18 cellular contexts compared by ENCODE assay signal in genomic region chr6:42969431-42969830, GRCh38. TPM values are rescaled to one million over a fixed set of nuclear protein-coding genes. Genes with fewer than 3 reads are reported as not detected.
DNase-seq lines count a peak whose midpoint lies in the region; ATAC-seq, FAIRE-seq and TF ChIP-seq lines count a peak whose summit lies in the region.
"Had no signal": no experiment of that assay in that cellular context is flagged by ENCODE, and none has a peak within 500 bp of the region (broad histone marks: within the 10 kb centered on the region; RNA-seq: fewer than 3 reads in every experiment).

No MANE protein-coding gene starts in this region.

- H3K4me3 ChIP-seq in K562: no peak overlapping the region
- H3K4me3 ChIP-seq in right lobe of liver: no peak overlapping the region
- H3K4me3 ChIP-seq in Caco-2 (ENCODE audit: low read depth, low read length): no peak overlapping the region
- H3K4me3 ChIP-seq: BLaER1 treated with 17β-estradiol and CSF1 and Interleukin-3, amounts not matched to agents 10 nM and 100 nM; GM23248 had no signal

- peaks cover 4% of the 10 kb centered on the region for H3K4me1 Mint-ChIP-seq in Caco-2 (ENCODE audit: low read depth, unreplicated experiment)

- H4K20me1 ChIP-seq in K562 (replicated peaks; ENCODE audit: control insufficient read depth, insufficient read depth, low read length): no peaks in the 10 kb centered on the region

- ATAC-seq in K562 (no peak), right lobe of liver (peak in 3 of 4 donors; percentile 9 to 35 (median 24)), HG03460 (IDR thresholded peaks at IDR 0.05; ENCODE audit: unreplicated experiment) (no peak)
- ATAC-seq: HCT116 had no signal

- TF ChIP-seq RAD21 in K562 (CRISPR knock-in tag; conservative IDR thresholded peaks at IDR 0.05 in 1 of 2, IDR thresholded peaks at IDR 0.05 in 1 of 2): no peak

- no peaks in the 10 kb centered on the region for H3K9me3 ChIP-seq in K562 (replicated peaks; ENCODE audit: control insufficient read depth, insufficient read depth, low read depth, low read length)
- H3K9me3 ChIP-seq in right lobe of liver: no peaks in the 10 kb centered on the region
- no peaks in the 10 kb centered on the region for H3K9me3 ChIP-seq in Caco-2
- H3K9me3 ChIP-seq: BLaER1 treated with 17β-estradiol and CSF1 and Interleukin-3, amounts not matched to agents 10 nM and 100 nM had no signal

- no peak overlapping the region for H3K4me2 ChIP-seq in K562 (ENCODE audit: insufficient read depth, low read length)
- H3K4me2 ChIP-seq: BLaER1 treated with 17β-estradiol and CSF1 and Interleukin-3, amounts not matched to agents 10 nM and 100 nM had no signal

- H3K79me2 ChIP-seq in K562 (ENCODE audit: control insufficient read depth, insufficient read depth, low read length): no peaks in the 10 kb centered on the region

- no peak for FAIRE-seq in K562 (lab: Jason Lieb, UNC)
- FAIRE-seq: GM12892, H54 had no signal

- H3K4me1 ChIP-seq in K562 (replicated peaks in 1 of 2; ENCODE audit: control insufficient read depth in 2 of 2, insufficient read depth in 2 of 2, low read length in 2 of 2) (peaks cover 8 to 22% of the 10 kb centered on the region in 2 experiments), right lobe of liver (peaks cover 0 to 18% (median 0%) of the 10 kb centered on the region in 4 donors), Caco-2 (0 out of 2 replicates have a peak, but pooled peaks cover 6% of the 10 kb centered on the region)

- no TSS peak for BruUV-seq in K562 (replicated peaks; lab: Mats Ljungman, UMichigan)
- BruUV-seq in Caco-2 (replicated peaks; lab: Mats Ljungman, UMichigan): no TSS peak

- no peak overlapping the region for H3K4me3 Mint-ChIP-seq in Caco-2 (ENCODE audit: unreplicated experiment)
- H3K4me3 Mint-ChIP-seq: CD4-positive, CD25-positive, alpha-beta regulatory T cell had no signal

- POLR2A ChIA-PET in K562 (lab: Yijun Ruan, JAX) (interaction anchor here (0.5 to 1.5 kb wide), 4 partner anchors 10 to 198 kb away, joined by 3 to 8 read pairs (median 3); partner anchors contain the start of gene PEX6), Caco-2 (lab: Charles Lee) (interaction anchor here (1.0 kb wide), 1 partner anchor 15 kb away, joined by 4 read pairs; the partner anchor contains the start of gene PPP2R5D)

- H3K36me3 Mint-ChIP-seq in Caco-2 (ENCODE audit: insufficient read depth, unreplicated experiment): peaks cover 6% of the 10 kb centered on the region

- H3K27me3 Mint-ChIP-seq in Caco-2 (ENCODE audit: insufficient read depth, unreplicated experiment): no peaks in the 10 kb centered on the region
- H3K27me3 Mint-ChIP-seq: CD4-positive, CD25-positive, alpha-beta regulatory T cell had no signal

- no peak overlapping the region for H2AFZ ChIP-seq in K562 (ENCODE audit: low read depth, low read length)
- H2AFZ ChIP-seq: GM23248 had no signal

- 71% methylated on average over 2 of the region's 2 CpGs for WGBS in K562 (ENCODE audit: insufficient coverage, low coverage, missing lambda C conversion rate)
- WGBS in right lobe of liver (ENCODE audit: insufficient coverage, low coverage, low lambda C conversion rate, missing lambda C conversion rate): 80% methylated on average over 2 of the region's 2 CpGs

- no peak overlapping the region for H3K27ac Mint-ChIP-seq in Caco-2 (ENCODE audit: unreplicated experiment)
- H3K27ac Mint-ChIP-seq: CD4-positive, CD25-positive, alpha-beta regulatory T cell had no signal

- no peaks in the 10 kb centered on the region for H3K9me1 ChIP-seq in K562 (ENCODE audit: control insufficient read depth, insufficient read depth, low read length)

- no peak for TF ChIP-seq EP300 in K562 (IDR thresholded peaks at IDR 0.05; ENCODE audit: low read length)

- H3K27ac ChIP-seq in 22Rv1: 0 out of 2 replicates have a peak overlapping the region, but pooled peaks have one; percentile 12
- no peak overlapping the region for H3K27ac ChIP-seq in K562 (ENCODE audit: extremely low read depth, low read depth, low read length)
- H3K27ac ChIP-seq in right lobe of liver: no peak overlapping the region
- H3K27ac ChIP-seq: GM23248 had no signal

- TF ChIP-seq CTCF in 22Rv1 (IDR thresholded peaks at IDR 0.05): no peak
- TF ChIP-seq CTCF in K562 (IDR thresholded peaks at IDR 0.05 in 2 of 3, conservative IDR thresholded peaks at IDR 0.05 in 1 of 3; ENCODE audit: insufficient read depth in 2 of 3, low read depth in 1 of 3, low read length in 3 of 3): no peak
- no peak for TF ChIP-seq CTCF in right lobe of liver (IDR thresholded peaks at IDR 0.05)
- no peak for TF ChIP-seq CTCF in Caco-2 (IDR thresholded peaks at IDR 0.05; ENCODE audit: insufficient read depth in 1 of 2, low read depth in 1 of 2, low read length in 1 of 2, severe bottlenecking in 1 of 2, unreplicated experiment in 1 of 2)

- DNase-seq in K562 (ENCODE audit: extremely low read depth in 1 of 4, low spot score in 3 of 4) (no peak), right lobe of liver (no peak), Caco-2 (no peak)
- no peak for DNase-seq in effector CD4-positive, alpha-beta T cell
- DNase-seq: 8988T; CD4-positive, CD25-positive, alpha-beta regulatory T cell; DMS79 treated with DMSO at 0.1 percent for 48 hours; EL; GDM1; GM23248; IMR-90; KG1 had no signal

- no peaks in the 10 kb centered on the region for H3K9me3 Mint-ChIP-seq in Caco-2 (ENCODE audit: unreplicated experiment)
- H3K9me3 Mint-ChIP-seq: CD4-positive, CD25-positive, alpha-beta regulatory T cell had no signal

- in situ Hi-C loops in K562 (cut with MboI): no loop called here

- peak overlapping the region in 1 of 2 experiments; percentile 53; a peak in 1 of 4 replicates for H3K9ac ChIP-seq in K562 (ENCODE audit: insufficient read depth in 1 of 2, low read depth in 2 of 2, low read length in 2 of 2)
- H3K9ac ChIP-seq: GM23248 had no signal

- TF ChIP-seq POLR2A in K562 (conservative IDR thresholded peaks at IDR 0.05): no peak
- no peak for TF ChIP-seq POLR2A in right lobe of liver (IDR thresholded peaks at IDR 0.05)

- H3K36me3 ChIP-seq in K562 (ENCODE audit: control insufficient read depth, insufficient read depth, low read length) (peaks cover 55% of the 10 kb centered on the region; the same call in 2 of the 3 replicates), right lobe of liver (peaks cover 0 to 26% (median 12%) of the 10 kb centered on the region in 4 donors), Caco-2 (ENCODE audit: control insufficient read depth, insufficient read depth, low read length) (no peaks in the 10 kb centered on the region)

- CTCF ChIA-PET in K562 (lab: Yijun Ruan, JAX; ENCODE audit: low intra/inter-chr PET ratio): no interaction called here
- CTCF ChIA-PET in Caco-2 (lab: Charles Lee): no interaction called here

- intact Hi-C loops in K562 (cut with micrococcal nuclease): no loop called here
- intact Hi-C loops in right lobe of liver (cut with DNase I): no loop called here
- intact Hi-C loops in Caco-2 (cut with micrococcal nuclease; ENCODE audit: unreplicated experiment): no loop called here

- H3K27me3 ChIP-seq in K562 (ENCODE audit: control insufficient read depth in 2 of 2, insufficient read depth in 2 of 2, low read length in 2 of 2): no peaks in the 10 kb centered on the region
- no peaks in the 10 kb centered on the region for H3K27me3 ChIP-seq in right lobe of liver
- no peaks in the 10 kb centered on the region for H3K27me3 ChIP-seq in Caco-2 (replicated peaks; ENCODE audit: control insufficient read depth, insufficient read depth, low read length)
- H3K27me3 ChIP-seq: BLaER1 treated with 17β-estradiol and CSF1 and Interleukin-3, amounts not matched to agents 10 nM and 100 nM had no signal

RNA-seq across cellular contexts. Expression of gene GNMT, which starts 8.9 kb away (rescaled TPM):
- total RNA-seq in K562 (2011; cell fraction: chromatin; rRNA removed; ENCODE audit: low replicate concordance): 0.39 and 0.69 TPM in 2 replicates
- not detected in 2 replicates for total RNA-seq in K562 (2011; cell fraction: nucleolus; rRNA removed)
- 0.37 TPM in 1 of 2 replicates, not detected in the other for total RNA-seq in K562 (2011; cell fraction: nucleoplasm; rRNA removed)
- not detected in 2 replicates for total RNA-seq in K562 (2014; rRNA removed)
- not detected in 2 replicates for total RNA-seq in K562 (2014; rRNA removed; fragmentation: Illumina TruSeq; extraction: Trizol)
- total RNA-seq in K562 (2015; rRNA removed; fragmentation: Illumina TruSeq; extraction: Trizol): not detected in 2 replicates
- total RNA-seq in K562 (2021): 0.18 and 0.29 TPM in 2 replicates
- 0.11 and 0.19 TPM in 2 replicates for polyA plus RNA-seq in K562 (2011; rRNA removed)
- 0.09 and 0.22 TPM in 2 replicates for polyA plus RNA-seq in K562 (2011; cell fraction: cytosol; rRNA removed)
- 0.39 and 0.53 TPM in 2 replicates for polyA plus RNA-seq in K562 (2011; cell fraction: nucleus; rRNA removed)
- 0.14 and 0.51 TPM in 2 replicates for polyA plus RNA-seq in K562 (2012)
- 0.15 TPM in 1 of 2 replicates, not detected in the other for polyA plus RNA-seq in K562 (2014; fragmentation: Illumina TruSeq; extraction: Trizol)
- not detected for polyA plus RNA-seq in K562 (2014; fragmentation: Nextera tagmentation; extraction: Ambion mirVana)
- polyA plus RNA-seq in K562 (2014; rRNA removed): not detected in 2 replicates
- polyA minus RNA-seq in K562 (2011; rRNA and poly(A)+ RNA removed): not detected in 2 replicates
- polyA minus RNA-seq in K562 (2011; cell fraction: cytosol; rRNA and poly(A)+ RNA removed): not detected in 2 replicates
- polyA minus RNA-seq in K562 (2011; cell fraction: nucleus; rRNA and poly(A)+ RNA removed): not detected in 2 replicates
- 100 to 1,000 TPM in 3 of 6 experiments, 10 to 100 TPM in 3; 13.7 to 470 (median 107) TPM for total RNA-seq in right lobe of liver
- not detected in 2 replicates for total RNA-seq in Caco-2 (2022)
- total RNA-seq: GM23248, IMR-90 had no signal
- polyA plus RNA-seq: GM23248 had no signal

RNA-seq across cellular contexts. Expression of gene PEX6, which starts 9.6 kb away (rescaled TPM):
- 12.3 and 36.3 TPM in 2 replicates for total RNA-seq in K562 (2011; cell fraction: chromatin; rRNA removed; ENCODE audit: low replicate concordance)
- 37.1 and 40.0 TPM in 2 replicates for total RNA-seq in K562 (2011; cell fraction: nucleolus; rRNA removed)
- total RNA-seq in K562 (2011; cell fraction: nucleoplasm; rRNA removed): 16.3 and 18.7 TPM in 2 replicates
- total RNA-seq in K562 (2014; rRNA removed): 17.0 and 26.9 TPM in 2 replicates
- 3.4 and 5.7 TPM in 2 replicates for total RNA-seq in K562 (2014; rRNA removed; fragmentation: Illumina TruSeq; extraction: Trizol)
- total RNA-seq in K562 (2015; rRNA removed; fragmentation: Illumina TruSeq; extraction: Trizol): 6.9 and 8.0 TPM in 2 replicates
- 20.8 and 24.3 TPM in 2 replicates for total RNA-seq in K562 (2021)
- 6.4 and 10.9 TPM in 2 replicates for polyA plus RNA-seq in K562 (2011; rRNA removed)
- 7.1 and 11.8 TPM in 2 replicates for polyA plus RNA-seq in K562 (2011; cell fraction: cytosol; rRNA removed)
- polyA plus RNA-seq in K562 (2011; cell fraction: nucleus; rRNA removed): 39.8 and 55.5 TPM in 2 replicates
- 17.7 and 44.6 TPM in 2 replicates for polyA plus RNA-seq in K562 (2012)
- polyA plus RNA-seq in K562 (2014; fragmentation: Illumina TruSeq; extraction: Trizol): 9.6 and 10.6 TPM in 2 replicates
- under 1 TPM; 0.17 to 0.77 TPM for polyA plus RNA-seq in K562 (2014; fragmentation: Nextera tagmentation; extraction: Ambion mirVana)
- 12.3 and 14.1 TPM in 2 replicates for polyA plus RNA-seq in K562 (2014; rRNA removed)
- 5.5 and 6.9 TPM in 2 replicates for polyA minus RNA-seq in K562 (2011; rRNA and poly(A)+ RNA removed)
- 8.5 and 10.8 TPM in 2 replicates for polyA minus RNA-seq in K562 (2011; cell fraction: cytosol; rRNA and poly(A)+ RNA removed)
- polyA minus RNA-seq in K562 (2011; cell fraction: nucleus; rRNA and poly(A)+ RNA removed): 10.7 and 12.7 TPM in 2 replicates
- 10 to 100 TPM; 15.7 to 25.9 (median 21.3) TPM for total RNA-seq in right lobe of liver
- 6.9 and 8.2 TPM in 2 replicates for total RNA-seq in Caco-2 (2022)

RNA-seq across cellular contexts. Expression of gene PPP2R5D, which starts 14.9 kb away (rescaled TPM):
- total RNA-seq in K562 (2011; cell fraction: chromatin; rRNA removed; ENCODE audit: low replicate concordance): 38.6 and 59.6 TPM in 2 replicates
- total RNA-seq in K562 (2011; cell fraction: nucleolus; rRNA removed): 30.7 and 31.6 TPM in 2 replicates
- total RNA-seq in K562 (2011; cell fraction: nucleoplasm; rRNA removed): 27.2 and 28.7 TPM in 2 replicates
- total RNA-seq in K562 (2014; rRNA removed) (45.2 and 50.5 TPM in 2 replicates), K562 (2014; rRNA removed; fragmentation: Illumina TruSeq; extraction: Trizol) (35.3 and 36.3 TPM in 2 replicates), K562 (2015; rRNA removed; fragmentation: Illumina TruSeq; extraction: Trizol) (37.4 and 37.7 TPM in 2 replicates), K562 (2021) (45.3 and 45.5 TPM in 2 replicates), right lobe of liver (10 to 100 TPM; 11.5 to 24.0 (median 16.3) TPM), Caco-2 (2022) (44.4 and 45.0 TPM in 2 replicates)
- polyA plus RNA-seq in K562 (2011; rRNA removed) (55.5 and 63.3 TPM in 2 replicates), K562 (2014; fragmentation: Illumina TruSeq; extraction: Trizol) (68.8 and 96.1 TPM in 2 replicates), K562 (2014; fragmentation: Nextera tagmentation; extraction: Ambion mirVana) (1 to 10 TPM; 1.3 to 1.9 TPM), K562 (2014; rRNA removed) (36.6 and 38.4 TPM in 2 replicates)
- 54.5 and 68.2 TPM in 2 replicates for polyA plus RNA-seq in K562 (2011; cell fraction: cytosol; rRNA removed)
- 67.6 and 72.7 TPM in 2 replicates for polyA plus RNA-seq in K562 (2011; cell fraction: nucleus; rRNA removed)
- 38.2 and 39.5 TPM in 2 replicates for polyA plus RNA-seq in K562 (2012)
- polyA minus RNA-seq in K562 (2011; rRNA and poly(A)+ RNA removed): 68.3 and 79.2 TPM in 2 replicates
- 33.3 and 34.8 TPM in 2 replicates for polyA minus RNA-seq in K562 (2011; cell fraction: cytosol; rRNA and poly(A)+ RNA removed)
- 7.9 and 13.9 TPM in 2 replicates for polyA minus RNA-seq in K562 (2011; cell fraction: nucleus; rRNA and poly(A)+ RNA removed)

RNA-seq across cellular contexts. Expression of gene CNPY3, which starts 40.2 kb away (rescaled TPM):
- total RNA-seq in K562 (2011; cell fraction: chromatin; rRNA removed; ENCODE audit: low replicate concordance): 18.3 and 44.9 TPM in 2 replicates
- 45.9 and 49.0 TPM in 2 replicates for total RNA-seq in K562 (2011; cell fraction: nucleolus; rRNA removed)
- 33.3 and 38.0 TPM in 2 replicates for total RNA-seq in K562 (2011; cell fraction: nucleoplasm; rRNA removed)
- total RNA-seq in K562 (2014; rRNA removed) (20.0 and 26.6 TPM in 2 replicates), K562 (2014; rRNA removed; fragmentation: Illumina TruSeq; extraction: Trizol) (11.5 and 15.0 TPM in 2 replicates), K562 (2015; rRNA removed; fragmentation: Illumina TruSeq; extraction: Trizol) (23.5 and 24.6 TPM in 2 replicates), K562 (2021) (32.4 and 32.8 TPM in 2 replicates), right lobe of liver (10 to 100 TPM; 11.1 to 75.4 (median 28.8) TPM), Caco-2 (2022) (49.2 and 56.1 TPM in 2 replicates)
- polyA plus RNA-seq in K562 (2011; rRNA removed) (21.0 and 21.2 TPM in 2 replicates), K562 (2014; fragmentation: Illumina TruSeq; extraction: Trizol) (34.4 and 37.4 TPM in 2 replicates), K562 (2014; fragmentation: Nextera tagmentation; extraction: Ambion mirVana) (1 to 10 TPM; 2.4 to 3.9 TPM), K562 (2014; rRNA removed) (27.0 and 30.5 TPM in 2 replicates)
- polyA plus RNA-seq in K562 (2011; cell fraction: cytosol; rRNA removed): 21.0 and 26.7 TPM in 2 replicates
- polyA plus RNA-seq in K562 (2011; cell fraction: nucleus; rRNA removed): 19.2 and 25.6 TPM in 2 replicates
- 29.2 and 58.6 TPM in 2 replicates for polyA plus RNA-seq in K562 (2012)
- polyA minus RNA-seq in K562 (2011; rRNA and poly(A)+ RNA removed): 19.4 and 24.5 TPM in 2 replicates
- polyA minus RNA-seq in K562 (2011; cell fraction: cytosol; rRNA and poly(A)+ RNA removed): 10.2 and 11.7 TPM in 2 replicates
- 5.1 and 7.9 TPM in 2 replicates for polyA minus RNA-seq in K562 (2011; cell fraction: nucleus; rRNA and poly(A)+ RNA removed)

RNA-seq across cellular contexts. Expression of gene MEA1, which starts 44.3 kb away (rescaled TPM):
- 15.3 and 36.8 TPM in 2 replicates for total RNA-seq in K562 (2011; cell fraction: chromatin; rRNA removed; ENCODE audit: low replicate concordance)
- total RNA-seq in K562 (2011; cell fraction: nucleolus; rRNA removed): 27.6 and 32.5 TPM in 2 replicates
- total RNA-seq in K562 (2011; cell fraction: nucleoplasm; rRNA removed): 30.6 and 41.0 TPM in 2 replicates
- total RNA-seq in K562 (2014; rRNA removed) (120 and 154 TPM in 2 replicates), K562 (2014; rRNA removed; fragmentation: Illumina TruSeq; extraction: Trizol) (126 and 153 TPM in 2 replicates), K562 (2015; rRNA removed; fragmentation: Illumina TruSeq; extraction: Trizol) (201 and 209 TPM in 2 replicates), K562 (2021) (86.8 and 91.5 TPM in 2 replicates), right lobe of liver (10 to 100 TPM; 19.1 to 39.1 (median 25.2) TPM), Caco-2 (2022) (60.3 and 62.3 TPM in 2 replicates)
- polyA plus RNA-seq in K562 (2011; rRNA removed) (119 and 138 TPM in 2 replicates), K562 (2014; fragmentation: Illumina TruSeq; extraction: Trizol) (156 and 199 TPM in 2 replicates), K562 (2014; fragmentation: Nextera tagmentation; extraction: Ambion mirVana) (100 to 1,000 TPM; 152 to 210 TPM), K562 (2014; rRNA removed) (141 and 143 TPM in 2 replicates)
- polyA plus RNA-seq in K562 (2011; cell fraction: cytosol; rRNA removed): 111 and 124 TPM in 2 replicates
- polyA plus RNA-seq in K562 (2011; cell fraction: nucleus; rRNA removed): 44.3 and 46.6 TPM in 2 replicates
- polyA plus RNA-seq in K562 (2012): 119 and 152 TPM in 2 replicates
- 75.7 and 85.3 TPM in 2 replicates for polyA minus RNA-seq in K562 (2011; rRNA and poly(A)+ RNA removed)
- polyA minus RNA-seq in K562 (2011; cell fraction: cytosol; rRNA and poly(A)+ RNA removed): 24.2 and 36.6 TPM in 2 replicates
- 12.1 and 21.3 TPM in 2 replicates for polyA minus RNA-seq in K562 (2011; cell fraction: nucleus; rRNA and poly(A)+ RNA removed)

Comparison
In these comparisons a context has a peak if more than half of its experiments do, and no peak if none do; other contexts are left out.
1. ATAC-seq: peak in right lobe of liver (3 of 4); none in K562 (single experiment) and HG03460 (single experiment).
2. RNA of gene GNMT, which starts 8.9 kb away (total RNA-seq): 13.7 to 470 TPM in right lobe of liver; not detected in Caco-2 and 0.18 to 0.69 TPM in K562; every median in the first group is over 4 times any median in the second.